In genomic region chr9:128656416-128657343, GRCh38 we compare ENCODE assay signal across 8 cellular contexts. TPM values are rescaled to one million over a fixed set of nuclear protein-coding genes. Genes with fewer than 3 reads are reported as not detected.
DNase-seq lines count a peak whose midpoint lies in the region; ATAC-seq and TF ChIP-seq lines count a peak whose summit lies in the region.

Gene DYNC2I2 (minus strand): TSS chr9:128656847. CDS start chr9:128656726, 121 bp downstream.

- no peaks in the 10 kb centered on the region for H3K9me3 Mint-ChIP-seq in chondrocyte (ENCODE audit: low read depth)

- peak within 1 kb of the TSS; percentile 69 for H3K4me3 ChIP-seq in AG10803 (ENCODE audit: low read length)

- no peak for TF ChIP-seq CTCF in AG10803 (conservative IDR thresholded peaks at IDR 0.05; ENCODE audit: low read length)
- TF ChIP-seq CTCF in chondrocyte (IDR thresholded peaks at IDR 0.05), result peak; percentile 7

- H3K27ac Mint-ChIP-seq in chondrocyte (ENCODE audit: unreplicated experiment), result peak within 1 kb of the TSS; percentile 100

- H3K4me3 Mint-ChIP-seq in chondrocyte (ENCODE audit: unreplicated experiment), result peak within 1 kb of the TSS; percentile 87

- H3K27me3 Mint-ChIP-seq in chondrocyte (ENCODE audit: low read depth), result no peaks in the 10 kb centered on the region

- ATAC-seq in GM19035 (IDR thresholded peaks at IDR 0.05; ENCODE audit: unreplicated experiment) (peak; percentile 73), HG03378 (IDR thresholded peaks at IDR 0.05; ENCODE audit: unreplicated experiment) (peak; percentile 51)

- peak; percentile 91 for DNase-seq in AG10803 (ENCODE audit: low read depth)
- DNase-seq in NCI-H510A treated with DMSO at 0.1 percent for 48 hours (lab: John Stamatoyannopoulos, UW), result peak; percentile 86
- DNase-seq in activated CD4-positive, alpha-beta T cell treated with anti-CD3 and anti-CD28 coated beads for 24 hours (ENCODE audit: low read depth in 2 of 2), result peak; percentile 92 to 96
- DNase-seq in chondrocyte (ENCODE audit: low spot score), result peak; percentile 98
- peak; percentile 67 for DNase-seq in kidney glomerular epithelial cell (lab: John Stamatoyannopoulos, UW)
- DNase-seq in stimulated activated CD4-positive, alpha-beta T cell treated with anti-CD3 and anti-CD28 coated beads, Interleukin-15, amount 100 ng/mL, for 48 hours (ENCODE audit: low read depth in 2 of 2), result peak; percentile 92 to 96

- H3K36me3 Mint-ChIP-seq in chondrocyte (ENCODE audit: low read depth), result no peaks in the 10 kb centered on the region

- H3K4me1 Mint-ChIP-seq in chondrocyte (ENCODE audit: low read depth), result peaks cover 14% of the 10 kb centered on the region

RNA-seq across cellular contexts. Expression of gene DYNC2I2, which starts in this region (rescaled TPM):
- 23.4 to 41.0 TPM (median 24.0 TPM) in 3 replicates for total RNA-seq in chondrocyte

Comparison
In these comparisons a context has a peak if more than half of its experiments do, and no peak if none do; other contexts are left out.
1. Peak in every context shown above with its lines: DNase-seq, ATAC-seq and H3K4me3 ChIP-seq.